In genomic region chr10:35355971-35356724, GRCh38 we compare ENCODE assay signal across 9 cellular contexts. TPM values are rescaled to one million over a fixed set of nuclear protein-coding genes. Genes with fewer than 3 reads are reported as not detected.
DNase-seq lines count a peak whose midpoint lies in the region; ATAC-seq and TF ChIP-seq lines count a peak whose summit lies in the region.
"Had no signal": no experiment of that assay in that cellular context is flagged by ENCODE, and none has a peak within 500 bp of the region (broad histone marks: within the 10 kb centered on the region; RNA-seq: fewer than 3 reads in every experiment).

No MANE protein-coding gene starts in this region.

- peak overlapping the region in 2 of 3 donors; percentile 52 to 64 for H3K27ac Mint-ChIP-seq in CD4-positive, CD25-positive, alpha-beta regulatory T cell
- H3K27ac Mint-ChIP-seq in activated naive CD8-positive, alpha-beta T cell treated with anti-CD3 and anti-CD28 coated beads, Interleukin-2, amount 50 U/mL, for 24 hours, result peak overlapping the region; percentile 88

- no peaks in the 10 kb centered on the region for H3K9me3 ChIP-seq in CD4-positive, CD25-positive, alpha-beta regulatory T cell (ENCODE audit: control insufficient read depth in 2 of 2, low read length in 2 of 2)

- H3K27ac ChIP-seq in CD4-positive, CD25-positive, alpha-beta regulatory T cell (ENCODE audit: insufficient read depth, low read length, poor library complexity, severe bottlenecking), result no peak overlapping the region

- no peaks in the 10 kb centered on the region for H3K27me3 ChIP-seq in CD4-positive, CD25-positive, alpha-beta regulatory T cell (ENCODE audit: control insufficient read depth, insufficient read depth, low read length)

- peaks cover 35% of the 10 kb centered on the region for H3K4me1 ChIP-seq in CD4-positive, CD25-positive, alpha-beta regulatory T cell (ENCODE audit: control insufficient read depth, insufficient read depth, low read length, poor library complexity, severe bottlenecking)

- ATAC-seq in CD4-positive, CD25-positive, alpha-beta regulatory T cell (ENCODE audit: low read depth in 2 of 2), result no peak
- ATAC-seq in HG03097 (IDR thresholded peaks at IDR 0.05; ENCODE audit: low FRiP score, unreplicated experiment), result peak; percentile 58
- ATAC-seq in activated naive CD8-positive, alpha-beta T cell treated with anti-CD3 and anti-CD28 coated beads, Interleukin-2, amount 50 U/mL, for 24 hours, result peak; percentile 88
- ATAC-seq in SK-N-SH treated with all-trans-retinoic acid at 6 μM for 48 hours, result no peak

- H3K4me1 Mint-ChIP-seq in CD4-positive, CD25-positive, alpha-beta regulatory T cell, result peaks cover 32 to 84% (median 59%) of the 10 kb centered on the region in 4 donors
- peaks cover 80% of the 10 kb centered on the region for H3K4me1 Mint-ChIP-seq in activated naive CD8-positive, alpha-beta T cell treated with anti-CD3 and anti-CD28 coated beads, Interleukin-2, amount 50 U/mL, for 24 hours

- peak overlapping the region; percentile 22 to 60 (median 54) for H3K4me3 Mint-ChIP-seq in CD4-positive, CD25-positive, alpha-beta regulatory T cell
- H3K4me3 Mint-ChIP-seq in activated naive CD8-positive, alpha-beta T cell treated with anti-CD3 and anti-CD28 coated beads, Interleukin-2, amount 50 U/mL, for 24 hours, result peak overlapping the region; percentile 62

- no peaks in the 10 kb centered on the region for H3K9me3 Mint-ChIP-seq in CD4-positive, CD25-positive, alpha-beta regulatory T cell
- no peaks in the 10 kb centered on the region for H3K9me3 Mint-ChIP-seq in activated naive CD8-positive, alpha-beta T cell treated with anti-CD3 and anti-CD28 coated beads, Interleukin-2, amount 50 U/mL, for 24 hours

- peaks cover 5% of the 10 kb centered on the region for H3K36me3 Mint-ChIP-seq in CD4-positive, CD25-positive, alpha-beta regulatory T cell
- peaks cover 4% of the 10 kb centered on the region for H3K36me3 Mint-ChIP-seq in activated naive CD8-positive, alpha-beta T cell treated with anti-CD3 and anti-CD28 coated beads, Interleukin-2, amount 50 U/mL, for 24 hours (ENCODE audit: low read depth)

- H3K27me3 Mint-ChIP-seq in CD4-positive, CD25-positive, alpha-beta regulatory T cell, result no peaks in the 10 kb centered on the region
- no peaks in the 10 kb centered on the region for H3K27me3 Mint-ChIP-seq in activated naive CD8-positive, alpha-beta T cell treated with anti-CD3 and anti-CD28 coated beads, Interleukin-2, amount 50 U/mL, for 24 hours

- peak overlapping the region; percentile 5 for H3K4me3 ChIP-seq in CD4-positive, CD25-positive, alpha-beta regulatory T cell (ENCODE audit: low read depth, low read length)

- peak in 1 of 3 donors; percentile 64 for DNase-seq in CD4-positive, CD25-positive, alpha-beta regulatory T cell
- DNase-seq in GM19240 (ENCODE audit: insufficient read length, low spot score) (peak; percentile 53), HUDEP-2 (lab: John Stamatoyannopoulos, UW; ENCODE audit: unreplicated experiment in 76 of 76) (no peak), AML-193 (lab: John Stamatoyannopoulos, UW) (no peak), NOMO-1 treated with DMSO at 0.1 percent for 48 hours (lab: John Stamatoyannopoulos, UW; ENCODE audit: unreplicated experiment) (no peak)
- DNase-seq in activated naive CD8-positive, alpha-beta T cell treated with anti-CD3 and anti-CD28 coated beads, Interleukin-2, amount 50 U/mL, for 24 hours, result peak; percentile 31
- DNase-seq: EL had no signal

- no peaks in the 10 kb centered on the region for H3K36me3 ChIP-seq in CD4-positive, CD25-positive, alpha-beta regulatory T cell (ENCODE audit: control insufficient read depth, insufficient read depth, low read length)

TF ChIP-seq in SK-N-SH treated with all-trans-retinoic acid at 6 μM for 48 hours, 23 proteins besides CTCF, POLR2A, EP300 and RAD21:
- TF ChIP-seq ZNF8 (CRISPR knock-in tag; IDR thresholded peaks at IDR 0.05), result no peak
- no peak for TF ChIP-seq RARB (CRISPR knock-in tag; IDR thresholded peaks at IDR 0.05)
- TF ChIP-seq PPARA (CRISPR knock-in tag; IDR thresholded peaks at IDR 0.05; ENCODE audit: borderline replicate concordance), result no peak
- no peak for TF ChIP-seq POU6F1 (CRISPR knock-in tag; IDR thresholded peaks at IDR 0.05; ENCODE audit: borderline replicate concordance, low read depth)
- TF ChIP-seq ZNF565 (CRISPR knock-in tag; conservative IDR thresholded peaks at IDR 0.05; ENCODE audit: low read depth), result no peak
- no peak for TF ChIP-seq GLIS3 (CRISPR knock-in tag; IDR thresholded peaks at IDR 0.05)
- no peak for TF ChIP-seq ZNF70 (CRISPR knock-in tag; IDR thresholded peaks at IDR 0.05)
- TF ChIP-seq ARNTL (CRISPR knock-in tag; IDR thresholded peaks at IDR 0.05; ENCODE audit: borderline replicate concordance, low read depth), result no peak
- no peak for TF ChIP-seq TCF4 (CRISPR knock-in tag; IDR thresholded peaks at IDR 0.05; ENCODE audit: borderline replicate concordance)
- TF ChIP-seq CSDC2 (CRISPR knock-in tag; IDR thresholded peaks at IDR 0.05), result no peak
- no peak for TF ChIP-seq TOX (CRISPR knock-in tag; IDR thresholded peaks at IDR 0.05; ENCODE audit: borderline replicate concordance)
- TF ChIP-seq TSHZ2 (CRISPR knock-in tag; IDR thresholded peaks at IDR 0.05), result no peak
- no peak for TF ChIP-seq CREB5 (CRISPR knock-in tag; IDR thresholded peaks at IDR 0.05; ENCODE audit: low read depth)
- TF ChIP-seq CSRNP3 (CRISPR knock-in tag; IDR thresholded peaks at IDR 0.05), result no peak
- no peak for TF ChIP-seq ZFP30 (CRISPR knock-in tag; IDR thresholded peaks at IDR 0.05)

RNA-seq across cellular contexts. Expression of gene CCNY, which starts 19.8 kb away (rescaled TPM):
- 58.3 TPM for total RNA-seq in CD4-positive, CD25-positive, alpha-beta regulatory T cell
- polyA plus RNA-seq in CD4-positive, CD25-positive, alpha-beta regulatory T cell, result 10 to 100 TPM in 2 of 4 donors, 1 to 10 TPM in 2; 6.4 to 21.1 (median 9.8) TPM

Comparison
In these comparisons a context has a peak if more than half of its experiments do, and no peak if none do; other contexts are left out.
1. ATAC-seq: peak in HG03097 (single experiment) and activated naive CD8-positive, alpha-beta T cell treated with anti-CD3 and anti-CD28 coated beads, Interleukin-2, amount 50 U/mL, for 24 hours (single experiment); none in CD4-positive, CD25-positive, alpha-beta regulatory T cell (0 of 2) and SK-N-SH treated with all-trans-retinoic acid at 6 μM for 48 hours (single experiment).
2. DNase-seq: peak in GM19240 (single experiment) and activated naive CD8-positive, alpha-beta T cell treated with anti-CD3 and anti-CD28 coated beads, Interleukin-2, amount 50 U/mL, for 24 hours (single experiment); none in HUDEP-2 (0 of 76), AML-193 (0 of 2) and NOMO-1 treated with DMSO at 0.1 percent for 48 hours (single experiment).